ENCODE assay signal across 15 cellular contexts in the genomic region with DNA sequence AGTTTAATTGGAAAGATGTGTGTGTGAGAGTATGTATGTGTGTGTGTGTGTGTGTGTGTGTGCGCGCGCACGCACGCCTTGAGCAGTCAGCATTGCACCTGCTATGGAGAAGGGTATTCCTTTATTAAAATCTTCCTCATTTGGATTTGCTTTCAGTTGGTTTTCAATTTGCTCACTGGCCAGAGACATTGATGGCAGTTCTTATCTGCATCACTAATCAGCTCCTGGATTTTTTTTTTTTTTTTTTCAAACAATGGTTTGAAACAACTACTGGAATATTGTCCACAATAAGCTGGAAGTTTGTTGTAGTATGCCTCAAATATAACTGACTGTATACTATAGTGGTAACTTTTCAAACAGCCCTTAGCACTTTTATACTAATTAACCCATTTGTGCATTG. TPM values are rescaled to one million over a fixed set of nuclear protein-coding genes. Genes with fewer than 3 reads are reported as not detected.
DNase-seq lines count a peak whose midpoint lies in the region; ATAC-seq, FAIRE-seq and TF ChIP-seq lines count a peak whose summit lies in the region.
"Had no signal": no experiment of that assay in that cellular context is flagged by ENCODE, and none has a peak within 500 bp of the region (broad histone marks: within the 10 kb centered on the region; RNA-seq: fewer than 3 reads in every experiment).

No MANE protein-coding gene starts in this region.

- H3K27me3 Mint-ChIP-seq in activated naive CD8-positive, alpha-beta T cell treated with anti-CD3 and anti-CD28 coated beads for 36 hours, result no peaks in the 10 kb centered on the region
- H3K27me3 Mint-ChIP-seq in activated naive CD8-positive, alpha-beta T cell treated with anti-CD3 and anti-CD28 coated beads, Interleukin-2, amount 50 U/mL, for 24 hours, result no peaks in the 10 kb centered on the region
- peaks cover 48% of the 10 kb centered on the region for H3K27me3 Mint-ChIP-seq in HFFc6 (ENCODE audit: insufficient read depth)
- H3K27me3 Mint-ChIP-seq: CD4-positive, alpha-beta memory T cell had no signal

- no peak for FAIRE-seq in endothelial cell of umbilical vein (lab: Jason Lieb, UNC)

- TF ChIP-seq CTCF in HFFc6 (IDR thresholded peaks at IDR 0.05), result no peak
- no peak for TF ChIP-seq CTCF in endothelial cell of umbilical vein (IDR thresholded peaks at IDR 0.05; ENCODE audit: extremely low read depth in 1 of 2, insufficient read depth in 1 of 2, low read depth in 1 of 2, low read length in 2 of 2)
- no peak for TF ChIP-seq CTCF in psoas muscle (IDR thresholded peaks at IDR 0.05)

- H3K27me3 ChIP-seq in endothelial cell of umbilical vein (ENCODE audit: control insufficient read depth in 2 of 2, insufficient read depth in 2 of 2, low read length in 2 of 2), result no peaks in the 10 kb centered on the region
- no peaks in the 10 kb centered on the region for H3K27me3 ChIP-seq in psoas muscle (ENCODE audit: insufficient read depth in 3 of 3, low read length in 2 of 3)
- H3K27me3 ChIP-seq: BE2C had no signal

- H3K9ac ChIP-seq in endothelial cell of umbilical vein (replicated peaks; ENCODE audit: extremely low read depth, insufficient read depth, low read length), result no peak overlapping the region

- H3K4me1 Mint-ChIP-seq in activated naive CD8-positive, alpha-beta T cell treated with anti-CD3 and anti-CD28 coated beads for 36 hours, result peaks cover 10% of the 10 kb centered on the region
- peaks cover 12% of the 10 kb centered on the region for H3K4me1 Mint-ChIP-seq in activated naive CD8-positive, alpha-beta T cell treated with anti-CD3 and anti-CD28 coated beads, Interleukin-2, amount 50 U/mL, for 24 hours
- peaks cover 87% of the 10 kb centered on the region for H3K4me1 Mint-ChIP-seq in HFFc6 (ENCODE audit: low read depth)

- H3K27ac Mint-ChIP-seq in activated naive CD8-positive, alpha-beta T cell treated with anti-CD3 and anti-CD28 coated beads for 36 hours, result no peak overlapping the region
- H3K27ac Mint-ChIP-seq in activated naive CD8-positive, alpha-beta T cell treated with anti-CD3 and anti-CD28 coated beads, Interleukin-2, amount 50 U/mL, for 24 hours, result no peak overlapping the region
- H3K27ac Mint-ChIP-seq in HFFc6, result peak overlapping the region; percentile 64

- no peak overlapping the region for H2AFZ ChIP-seq in endothelial cell of umbilical vein (ENCODE audit: low read depth, low read length)

- H3K4me3 ChIP-seq in endothelial cell of umbilical vein (replicated peaks in 1 of 3; ENCODE audit: insufficient read depth in 1 of 3, low read depth in 1 of 3, low read length in 3 of 3) (no peak overlapping the region), psoas muscle (no peak overlapping the region)

- peaks cover 16% of the 10 kb centered on the region for H3K79me2 ChIP-seq in endothelial cell of umbilical vein (ENCODE audit: control insufficient read depth, insufficient read depth, low read length)

- H3K36me3 Mint-ChIP-seq in activated naive CD8-positive, alpha-beta T cell treated with anti-CD3 and anti-CD28 coated beads for 36 hours, result peaks cover 34% of the 10 kb centered on the region
- peaks cover 48% of the 10 kb centered on the region for H3K36me3 Mint-ChIP-seq in activated naive CD8-positive, alpha-beta T cell treated with anti-CD3 and anti-CD28 coated beads, Interleukin-2, amount 50 U/mL, for 24 hours (ENCODE audit: low read depth)
- H3K36me3 Mint-ChIP-seq in HFFc6 (ENCODE audit: low read depth), result peaks cover 73% of the 10 kb centered on the region

- H3K36me3 ChIP-seq in endothelial cell of umbilical vein (ENCODE audit: control insufficient read depth in 2 of 2, extremely low read depth in 1 of 2, insufficient read depth in 2 of 2, low read length in 2 of 2) (peaks cover 25 to 49% of the 10 kb centered on the region in 2 experiments), psoas muscle (ENCODE audit: insufficient read depth in 1 of 2, low read depth in 1 of 2) (peaks cover 4 to 98% of the 10 kb centered on the region in 2 donors)
- H3K36me3 ChIP-seq: BE2C had no signal

- POLR2A ChIA-PET in endothelial cell of umbilical vein (lab: Charles Lee), result interaction anchor here (0.7 to 1.5 kb wide), 3 partner anchors 11 to 112 kb away, joined by 3 to 5 read pairs (median 4); no protein-coding TSS in a partner anchor

- DNase-seq in activated naive CD8-positive, alpha-beta T cell treated with anti-CD3 and anti-CD28 coated beads for 36 hours, result no peak
- DNase-seq in activated naive CD8-positive, alpha-beta T cell treated with anti-CD3 and anti-CD28 coated beads, Interleukin-2, amount 50 U/mL, for 24 hours, result no peak
- no peak for DNase-seq in HFFc6
- DNase-seq in endothelial cell of umbilical vein (ENCODE audit: low read depth, low spot score), result no peak
- DNase-seq in psoas muscle, result no peak
- DNase-seq in foreskin melanocyte, result no peak
- DNase-seq: BE2C, NCI-H1105 treated with DMSO at 0.1 percent for 48 hours, NCI-H187, NCI-H2171 had no signal

- 92 to 97% (median 95%) methylated on average over 5 of the region's 5 CpGs for WGBS in psoas muscle, 3 donors

- intact Hi-C loops in endothelial cell of umbilical vein (cut with micrococcal nuclease), result no loop called here
- intact Hi-C loops in psoas muscle (cut with DNase I), result no loop called here

- no peak for TF ChIP-seq POLR2A in endothelial cell of umbilical vein (IDR thresholded peaks at IDR 0.05; ENCODE audit: low read depth, low read length)

- peak overlapping the region; percentile 11 for H3K4me3 Mint-ChIP-seq in activated naive CD8-positive, alpha-beta T cell treated with anti-CD3 and anti-CD28 coated beads for 36 hours
- no peak overlapping the region for H3K4me3 Mint-ChIP-seq in activated naive CD8-positive, alpha-beta T cell treated with anti-CD3 and anti-CD28 coated beads, Interleukin-2, amount 50 U/mL, for 24 hours
- H3K4me3 Mint-ChIP-seq in HFFc6, result peak overlapping the region; percentile 47; the same call in 1 of the 2 replicates
- H3K4me3 Mint-ChIP-seq: CD4-positive, alpha-beta memory T cell had no signal

- H3K27ac ChIP-seq in endothelial cell of umbilical vein (ENCODE audit: insufficient read depth, low read depth, low read length) (peak overlapping the region; percentile 66), psoas muscle (peak overlapping the region; percentile 62)
- H3K27ac ChIP-seq: HL-60 had no signal

- H3K9me1 ChIP-seq in endothelial cell of umbilical vein (replicated peaks; ENCODE audit: control insufficient read depth, extremely low read depth, insufficient read depth, low read length), result no peaks in the 10 kb centered on the region

- H3K9me3 Mint-ChIP-seq in activated naive CD8-positive, alpha-beta T cell treated with anti-CD3 and anti-CD28 coated beads for 36 hours, result no peaks in the 10 kb centered on the region
- H3K9me3 Mint-ChIP-seq in activated naive CD8-positive, alpha-beta T cell treated with anti-CD3 and anti-CD28 coated beads, Interleukin-2, amount 50 U/mL, for 24 hours, result no peaks in the 10 kb centered on the region
- H3K9me3 Mint-ChIP-seq in HFFc6, result peaks cover 10% of the 10 kb centered on the region
- H3K9me3 Mint-ChIP-seq: CD4-positive, alpha-beta memory T cell had no signal

- dilution Hi-C loops in endothelial cell of umbilical vein (cut with MboI; ENCODE audit: extremely low pct_ligation_motif_present, low sequenced_read_pairs), result no loop called here

- no peak for ATAC-seq in activated naive CD8-positive, alpha-beta T cell treated with anti-CD3 and anti-CD28 coated beads, Interleukin-2, amount 50 U/mL, for 24 hours
- ATAC-seq in psoas muscle (no peak), HG03045 (IDR thresholded peaks at IDR 0.05; ENCODE audit: unreplicated experiment) (no peak)
- ATAC-seq: HCT116, Right ventricle myocardium inferior had no signal

- no peak overlapping the region for H3K4me2 ChIP-seq in endothelial cell of umbilical vein (ENCODE audit: insufficient read depth, low read length)

- no peaks in the 10 kb centered on the region for H3K9me3 ChIP-seq in endothelial cell of umbilical vein (replicated peaks; ENCODE audit: control insufficient read depth, insufficient read depth, low read length)
- H3K9me3 ChIP-seq in psoas muscle, result no peaks in the 10 kb centered on the region
- H3K9me3 ChIP-seq: BE2C had no signal

- BruUV-seq in endothelial cell of umbilical vein (replicated peaks; lab: Mats Ljungman, UMichigan), result no TSS peak

- H3K4me1 ChIP-seq in endothelial cell of umbilical vein (ENCODE audit: control insufficient read depth, extremely low read depth, insufficient read depth, low read length) (peaks cover 49% of the 10 kb centered on the region), psoas muscle (peaks cover 11% of the 10 kb centered on the region)
- H3K4me1 ChIP-seq: BE2C had no signal

- H4K20me1 ChIP-seq in endothelial cell of umbilical vein (replicated peaks; ENCODE audit: control insufficient read depth, extremely low read depth, insufficient read depth, low read length), result no peaks in the 10 kb centered on the region

- CTCF ChIA-PET in endothelial cell of umbilical vein (lab: Charles Lee), result interaction anchor here (0.9 to 7.1 kb wide), 9 partner anchors 8 to 197 kb away, joined by 3 to 42 read pairs (median 5); no protein-coding TSS in a partner anchor

TF ChIP-seq in endothelial cell of umbilical vein, 7 proteins besides CTCF, POLR2A, EP300 and RAD21:
- no peak for TF ChIP-seq FOS (IDR thresholded peaks at IDR 0.05; ENCODE audit: borderline replicate concordance, insufficient read depth, low read length)
- TF ChIP-seq GATA2 (IDR thresholded peaks at IDR 0.05; ENCODE audit: insufficient read depth, insufficient read length, low read depth, low read length), result peak; percentile 52
- no peak for TF ChIP-seq MYC (IDR thresholded peaks at IDR 0.05; ENCODE audit: low read depth, low read length)

RNA-seq across cellular contexts. Expression of a gene that starts 48.0 kb away (rescaled TPM):
- total RNA-seq in activated naive CD8-positive, alpha-beta T cell treated with anti-CD3 and anti-CD28 coated beads for 36 hours, result 1 to 10 TPM; 7.8 to 9.8 TPM
- total RNA-seq in HFFc6 (2021; fragmentation: NEBNext Ultra II Directional; extraction: Animal tissue kit (Norgen Biotek cat#: 25700)), result 100 to 1,000 TPM; 113 to 126 (median 120) TPM
- 72.4 and 73.5 TPM in 2 replicates for total RNA-seq in endothelial cell of umbilical vein
- 28.1 and 41.2 TPM in 2 replicates for polyA plus RNA-seq in endothelial cell of umbilical vein
- 44.1 and 46.1 TPM in 2 replicates for polyA plus RNA-seq in endothelial cell of umbilical vein (2011; cell fraction: cytosol; rRNA removed)
- 42.3 and 62.0 TPM in 2 replicates for polyA plus RNA-seq in endothelial cell of umbilical vein (2011; cell fraction: nucleus; rRNA removed)
- polyA plus RNA-seq in endothelial cell of umbilical vein (2012), result 134 and 161 TPM in 2 replicates
- polyA minus RNA-seq in endothelial cell of umbilical vein, result 24.7 and 28.9 TPM in 2 replicates
- polyA minus RNA-seq in endothelial cell of umbilical vein (2011; cell fraction: cytosol; rRNA and poly(A)+ RNA removed), result 6.8 TPM
- polyA minus RNA-seq in endothelial cell of umbilical vein (2011; cell fraction: nucleus; rRNA and poly(A)+ RNA removed), result 61.0 and 82.1 TPM in 2 replicates
- total RNA-seq in psoas muscle, result 100 to 1,000 TPM in 3 of 4 donors, 10 to 100 TPM in 1; 61.5 to 291 (median 181) TPM
- polyA plus RNA-seq in psoas muscle, result 100 to 1,000 TPM in 2 of 3 donors, 10 to 100 TPM in 1; 69.0 to 240 (median 151) TPM
